25 cellular contexts compared by ENCODE assay signal in genomic region chr9:98472216-98472615, GRCh38.
"Had no signal": no experiment of that assay in that cellular context is flagged by ENCODE, and none has a peak within 500 bp of the region (broad histone marks: within the 10 kb centered on the region; RNA-seq: fewer than 3 reads in every experiment).

No MANE protein-coding gene starts in this region.

- H3K27ac ChIP-seq: body of pancreas, left ventricle myocardium inferior, pancreas, skin epidermis, suprapubic skin, tibial nerve, vagina had no signal

- DNase-seq: activated gamma-delta T cell treated with Interleukin-2 at 50 U/mL for 16 hours; activated T-cell treated with anti-CD3 and anti-CD28 coated beads, Interleukin-2, amount 50 U/mL, for 1 hour; anterior cingulate cortex; body of pancreas; caudate nucleus; effector CD4-positive, alpha-beta T cell; foreskin melanocyte; glutamatergic neuron; hippocampal formation; kidney glomerular epithelial cell; left ventricle myocardium inferior; nephron progenitor cell; pancreas; right cardiac atrium; stimulated activated CD4-positive, alpha-beta T cell treated with anti-CD3 and anti-CD28 coated beads, Interleukin-2, amount 100 ng/mL, for 24 hours; stimulated activated naive CD8-positive, alpha-beta T cell treated with anti-CD3 and anti-CD28 coated beads, Interleukin-15, amount 100 ng/mL, for 72 hours; T-helper 9 cell had no signal

- H3K36me3 Mint-ChIP-seq: activated naive CD4-positive, alpha-beta T cell treated with anti-CD3 and anti-CD28 coated beads, Interleukin-2, amount 50 U/mL, for 24 hours; stimulated activated effector memory CD8-positive, alpha-beta T cell treated with anti-CD3 and anti-CD28 coated beads, Interleukin-12 subunit alpha, Interleukin-12 subunit beta, amount 100 ng/mL, for 72 hours had no signal

- H3K4me1 Mint-ChIP-seq: activated naive CD4-positive, alpha-beta T cell treated with anti-CD3 and anti-CD28 coated beads, Interleukin-2, amount 50 U/mL, for 24 hours; nephron progenitor cell; stimulated activated effector memory CD8-positive, alpha-beta T cell treated with anti-CD3 and anti-CD28 coated beads, Interleukin-12 subunit alpha, Interleukin-12 subunit beta, amount 100 ng/mL, for 72 hours; stimulated activated naive CD8-positive, alpha-beta T cell treated with anti-CD3 and anti-CD28 coated beads, Interleukin-15, amount 100 ng/mL, for 72 hours; WTC11 had no signal

- H3K9me3 Mint-ChIP-seq: activated naive CD4-positive, alpha-beta T cell treated with anti-CD3 and anti-CD28 coated beads, Interleukin-2, amount 50 U/mL, for 24 hours; dendritic cell treated with granulocyte-macrophage colony-stimulating factor and Interleukin-4, amounts not matched to agents 40 ng/mL and 50 ng/mL, for 4 days; stimulated activated effector memory CD8-positive, alpha-beta T cell treated with anti-CD3 and anti-CD28 coated beads, Interleukin-12 subunit alpha, Interleukin-12 subunit beta, amount 100 ng/mL, for 72 hours had no signal

- H3K27ac Mint-ChIP-seq: activated naive CD4-positive, alpha-beta T cell treated with anti-CD3 and anti-CD28 coated beads, Interleukin-2, amount 50 U/mL, for 24 hours; dendritic cell treated with granulocyte-macrophage colony-stimulating factor and Interleukin-4, amounts not matched to agents 40 ng/mL and 50 ng/mL, for 4 days; nephron progenitor cell; stimulated activated effector memory CD8-positive, alpha-beta T cell treated with anti-CD3 and anti-CD28 coated beads, Interleukin-12 subunit alpha, Interleukin-12 subunit beta, amount 100 ng/mL, for 72 hours; stimulated activated naive CD8-positive, alpha-beta T cell treated with anti-CD3 and anti-CD28 coated beads, Interleukin-15, amount 100 ng/mL, for 72 hours; WTC11 had no signal

- H3K36me3 ChIP-seq: left ventricle myocardium inferior, pancreas, suprapubic skin, tibial nerve, vagina had no signal

- H3K4me3 ChIP-seq: body of pancreas, left ventricle myocardium inferior, pancreas, skin epidermis, suprapubic skin, tibial nerve, vagina had no signal

- H3K4me1 ChIP-seq: left ventricle myocardium inferior, pancreas, suprapubic skin, tibial nerve, vagina had no signal

- H3K9me3 ChIP-seq: body of pancreas, left ventricle myocardium inferior, pancreas, suprapubic skin, vagina had no signal

- H3K27me3 ChIP-seq: body of pancreas, pancreas, suprapubic skin, tibial nerve, vagina had no signal

- H3K4me3 Mint-ChIP-seq: activated naive CD4-positive, alpha-beta T cell treated with anti-CD3 and anti-CD28 coated beads, Interleukin-2, amount 50 U/mL, for 24 hours; dendritic cell treated with granulocyte-macrophage colony-stimulating factor and Interleukin-4, amounts not matched to agents 40 ng/mL and 50 ng/mL, for 4 days; nephron progenitor cell; stimulated activated effector memory CD8-positive, alpha-beta T cell treated with anti-CD3 and anti-CD28 coated beads, Interleukin-12 subunit alpha, Interleukin-12 subunit beta, amount 100 ng/mL, for 72 hours; stimulated activated naive CD8-positive, alpha-beta T cell treated with anti-CD3 and anti-CD28 coated beads, Interleukin-15, amount 100 ng/mL, for 72 hours; WTC11 had no signal
